ENCODE assay signal across 22 cellular contexts in the genomic region with DNA sequence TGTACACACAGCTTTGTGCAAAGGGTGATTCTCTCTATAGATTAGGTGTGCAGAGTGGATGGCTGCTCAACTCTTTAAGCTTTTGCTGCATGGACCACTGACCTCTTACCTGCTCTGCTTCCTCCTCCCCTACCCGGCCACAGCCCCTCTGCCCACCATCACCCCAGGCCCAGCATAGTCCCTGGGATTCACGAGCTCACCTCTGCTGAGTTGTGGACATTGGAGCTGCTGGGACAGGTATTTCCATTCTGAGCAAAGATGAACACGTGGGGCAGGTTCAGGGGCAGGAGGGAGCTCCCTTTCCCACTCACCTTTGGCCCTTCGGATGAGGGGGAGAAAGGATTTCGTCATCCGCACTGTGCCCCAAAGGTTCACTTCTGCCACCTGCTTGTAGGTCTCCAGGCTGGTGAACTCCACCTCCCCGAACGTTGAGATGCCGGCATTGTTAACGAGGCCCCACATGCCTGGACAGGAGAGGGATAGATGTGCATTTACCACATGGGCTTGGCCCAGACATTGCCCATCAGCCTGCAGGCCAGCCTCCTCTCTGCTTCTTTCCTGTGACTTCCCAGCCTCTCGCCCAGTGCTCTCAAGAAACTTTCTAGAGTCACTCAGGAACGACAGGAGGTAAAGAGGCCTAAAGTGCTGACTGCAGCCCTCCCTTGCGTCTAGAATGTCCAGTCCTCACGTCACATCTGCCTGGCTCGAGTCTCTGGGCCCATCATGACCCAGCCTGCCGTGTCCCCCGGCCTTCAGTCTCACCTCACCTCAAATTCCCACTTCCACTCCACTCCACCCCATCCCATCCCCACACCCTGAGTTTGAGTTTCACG. TPM values are rescaled to one million over a fixed set of nuclear protein-coding genes. Genes with fewer than 3 reads are reported as not detected.
A peak's percentile ranks its signal among the peaks of the same experiment; 100 is the strongest.
DNase-seq lines count a peak whose midpoint lies in the region; TF ChIP-seq lines count a peak whose summit lies in the region.
"Had no signal": no experiment of that assay in that cellular context is flagged by ENCODE, and none has a peak within 500 bp of the region (broad histone marks: within the 10 kb centered on the region; RNA-seq: fewer than 3 reads in every experiment).

No MANE protein-coding gene starts in this region.

- no peak overlapping the region for H3K4me3 ChIP-seq in esophagus (ENCODE audit: low read depth in 1 of 2, low read length in 2 of 2)
- no peak overlapping the region for H3K4me3 ChIP-seq in smooth muscle cell
- H3K4me3 ChIP-seq: colonic mucosa, lung, PC-9, psoas muscle had no signal

- H3K9ac ChIP-seq in smooth muscle cell (ENCODE audit: low read depth), result no peak overlapping the region

- intact Hi-C loops in activated CD4-positive, alpha-beta memory T cell treated with anti-CD3 and anti-CD28 coated beads for 36 hours (cut with micrococcal nuclease), result no loop called here

- H3K27ac ChIP-seq in RWPE1 (peak overlapping the region; percentile 87), esophagus (ENCODE audit: low read depth in 2 of 2, low read length in 1 of 2) (peak overlapping the region; percentile 53 to 73), smooth muscle cell (ENCODE audit: low read depth) (peak overlapping the region; percentile 38)
- H3K27ac ChIP-seq: C4-2B, colonic mucosa, HL-60, PC-9, psoas muscle had no signal

- no peak overlapping the region for H3K4me2 ChIP-seq in smooth muscle cell
- H3K4me2 ChIP-seq: PC-9 had no signal

- no peaks in the 10 kb centered on the region for H4K20me1 ChIP-seq in smooth muscle cell (ENCODE audit: low read depth)

- POLR2A ChIA-PET in activated CD4-positive, alpha-beta memory T cell treated with anti-CD3 and anti-CD28 coated beads for 36 hours (lab: Charles Lee), result no interaction called here
- POLR2A ChIA-PET in activated CD4-positive, alpha-beta memory T cell treated with anti-CD3 and anti-CD28 coated beads, Interleukin-2, amount 10 ng/mL, durations not matched to agents 7 days and 5 days (lab: Charles Lee), result interaction anchor here (1.4 kb wide), 1 partner anchor 11 kb away, joined by 5 read pairs; no protein-coding TSS in a partner anchor
- POLR2A ChIA-PET in RWPE1 (lab: Yijun Ruan, JAX; ENCODE audit: low non-redundant PET), result interaction anchor here (0.8 kb wide), 1 partner anchor 29 kb away, joined by 3 read pairs; no protein-coding TSS in a partner anchor

- H3K4me1 Mint-ChIP-seq in activated CD4-positive, alpha-beta memory T cell treated with anti-CD3 and anti-CD28 coated beads for 36 hours (ENCODE audit: low read depth), result peaks cover 15% of the 10 kb centered on the region
- peaks cover 15% of the 10 kb centered on the region for H3K4me1 Mint-ChIP-seq in activated CD4-positive, alpha-beta memory T cell treated with anti-CD3 and anti-CD28 coated beads, Interleukin-2, amount 10 ng/mL, durations not matched to agents 7 days and 5 days
- peaks cover 29% of the 10 kb centered on the region for H3K4me1 Mint-ChIP-seq in osteocyte (ENCODE audit: unreplicated experiment)

- DNase-seq in activated CD4-positive, alpha-beta memory T cell treated with anti-CD3 and anti-CD28 coated beads for 36 hours, result no peak
- DNase-seq in activated CD4-positive, alpha-beta memory T cell treated with anti-CD3 and anti-CD28 coated beads, Interleukin-2, amount 10 ng/mL, durations not matched to agents 7 days and 5 days, result no peak
- no peak for DNase-seq in RWPE1 (ENCODE audit: low spot score)
- no peak for DNase-seq in smooth muscle cell (lab: John Stamatoyannopoulos, UW; ENCODE audit: unreplicated experiment)
- DNase-seq in osteocyte (ENCODE audit: extremely low spot score, unreplicated experiment), result no peak
- DNase-seq in GM20000 (ENCODE audit: low spot score), result no peak
- DNase-seq in stimulated activated naive CD4-positive, alpha-beta T cell treated with Interleukin-2 at 50 U/mL for 16 hours (lab: John Stamatoyannopoulos, UW), result no peak
- DNase-seq: activated CD4-positive, alpha-beta T cell treated with anti-CD3 and anti-CD28 coated beads, Interleukin-2, amount 50 U/mL, for 48 hours; activated effector memory CD4-positive, alpha-beta T cell treated with Interleukin-2 at 50 U/mL for 16 hours; colonic mucosa; GOT3; KG1; natural killer cell; NCI-H1092; PC-9; psoas muscle; stimulated activated naive CD4-positive, alpha-beta T cell had no signal

- H3K36me3 Mint-ChIP-seq in activated CD4-positive, alpha-beta memory T cell treated with anti-CD3 and anti-CD28 coated beads for 36 hours, result peaks cover 42% of the 10 kb centered on the region
- peaks cover 51% of the 10 kb centered on the region for H3K36me3 Mint-ChIP-seq in activated CD4-positive, alpha-beta memory T cell treated with anti-CD3 and anti-CD28 coated beads, Interleukin-2, amount 10 ng/mL, durations not matched to agents 7 days and 5 days (ENCODE audit: low read depth)
- H3K36me3 Mint-ChIP-seq in osteocyte (ENCODE audit: unreplicated experiment), result no peaks in the 10 kb centered on the region
- H3K36me3 Mint-ChIP-seq: natural killer cell had no signal

- no peaks in the 10 kb centered on the region for H3K27me3 ChIP-seq in esophagus (ENCODE audit: control insufficient read depth in 1 of 2, insufficient read depth in 2 of 2, low read length in 2 of 2)
- no peaks in the 10 kb centered on the region for H3K27me3 ChIP-seq in smooth muscle cell (ENCODE audit: low read depth)
- H3K27me3 ChIP-seq: colonic mucosa had no signal

- H3K4me1 ChIP-seq in esophagus (ENCODE audit: control insufficient read depth in 2 of 2, insufficient read depth in 2 of 2, low read length in 1 of 2) (peaks cover 0 to 32% of the 10 kb centered on the region in 2 donors), smooth muscle cell (ENCODE audit: low read depth) (no peaks in the 10 kb centered on the region)
- H3K4me1 ChIP-seq: colonic mucosa, psoas muscle had no signal

- H3K9me3 ChIP-seq in esophagus (ENCODE audit: control insufficient read depth in 2 of 2, insufficient read depth in 1 of 2, low read depth in 1 of 2, low read length in 1 of 2) (no peaks in the 10 kb centered on the region), smooth muscle cell (replicated peaks; ENCODE audit: low read depth) (no peaks in the 10 kb centered on the region)
- H3K9me3 ChIP-seq: colonic mucosa, psoas muscle had no signal

- CTCF ChIA-PET in activated CD4-positive, alpha-beta memory T cell treated with anti-CD3 and anti-CD28 coated beads for 36 hours (lab: Charles Lee), result interaction anchor here (1.0 to 1.4 kb wide), 2 partner anchors 12 to 288 kb away, joined by 3 read pairs; no protein-coding TSS in a partner anchor
- CTCF ChIA-PET in activated CD4-positive, alpha-beta memory T cell treated with anti-CD3 and anti-CD28 coated beads, Interleukin-2, amount 10 ng/mL, durations not matched to agents 7 days and 5 days (lab: Charles Lee), result interaction anchor here (1.8 kb wide), 1 partner anchor 258 kb away, joined by 5 read pairs; no protein-coding TSS in a partner anchor
- CTCF ChIA-PET in RWPE1 (lab: Yijun Ruan, JAX), result interaction anchor here (0.6 to 1.5 kb wide), 6 partner anchors 12 to 277 kb away, joined by 3 to 4 read pairs (median 4); a partner anchor contains a TSS

- no peaks in the 10 kb centered on the region for H3K27me3 Mint-ChIP-seq in activated CD4-positive, alpha-beta memory T cell treated with anti-CD3 and anti-CD28 coated beads for 36 hours
- H3K27me3 Mint-ChIP-seq in activated CD4-positive, alpha-beta memory T cell treated with anti-CD3 and anti-CD28 coated beads, Interleukin-2, amount 10 ng/mL, durations not matched to agents 7 days and 5 days, result no peaks in the 10 kb centered on the region
- H3K27me3 Mint-ChIP-seq in osteocyte (ENCODE audit: unreplicated experiment), result no peaks in the 10 kb centered on the region

- peaks cover 0 to 19% of the 10 kb centered on the region in 2 donors for H3K36me3 ChIP-seq in esophagus (ENCODE audit: control insufficient read depth in 2 of 2, insufficient read depth in 2 of 2, low read length in 1 of 2)
- H3K36me3 ChIP-seq in smooth muscle cell (ENCODE audit: low read depth), result no peaks in the 10 kb centered on the region
- H3K36me3 ChIP-seq: colonic mucosa had no signal

- 58 to 72% methylated on average over 18 of the region's 18 CpGs for WGBS in esophagus, 2 donors
- WGBS in smooth muscle cell (ENCODE audit: low lambda C conversion rate), result 93% methylated on average over 18 of the region's 18 CpGs

- no peaks in the 10 kb centered on the region for H3K9me3 Mint-ChIP-seq in activated CD4-positive, alpha-beta memory T cell treated with anti-CD3 and anti-CD28 coated beads for 36 hours
- peaks cover 3% of the 10 kb centered on the region for H3K9me3 Mint-ChIP-seq in activated CD4-positive, alpha-beta memory T cell treated with anti-CD3 and anti-CD28 coated beads, Interleukin-2, amount 10 ng/mL, durations not matched to agents 7 days and 5 days
- H3K9me3 Mint-ChIP-seq in osteocyte (ENCODE audit: unreplicated experiment), result no peaks in the 10 kb centered on the region
- H3K9me3 Mint-ChIP-seq: natural killer cell had no signal

- H3F3A ChIP-seq in smooth muscle cell (ENCODE audit: low read depth), result no peaks in the 10 kb centered on the region

- H3K4me3 Mint-ChIP-seq in activated CD4-positive, alpha-beta memory T cell treated with anti-CD3 and anti-CD28 coated beads for 36 hours, result no peak overlapping the region
- no peak overlapping the region for H3K4me3 Mint-ChIP-seq in activated CD4-positive, alpha-beta memory T cell treated with anti-CD3 and anti-CD28 coated beads, Interleukin-2, amount 10 ng/mL, durations not matched to agents 7 days and 5 days
- H3K4me3 Mint-ChIP-seq in osteocyte (ENCODE audit: unreplicated experiment), result no peak overlapping the region
- H3K4me3 Mint-ChIP-seq: natural killer cell had no signal

- no peaks in the 10 kb centered on the region for H3K79me2 ChIP-seq in smooth muscle cell (ENCODE audit: low read depth)

- TF ChIP-seq CTCF in RWPE1 (conservative IDR thresholded peaks at IDR 0.05; ENCODE audit: low read depth), result no peak
- no peak for TF ChIP-seq CTCF in smooth muscle cell (IDR thresholded peaks at IDR 0.05; ENCODE audit: borderline replicate concordance, insufficient read depth, poor library complexity, severe bottlenecking)
- no peak for TF ChIP-seq CTCF in osteocyte (IDR thresholded peaks at IDR 0.05)
- TF ChIP-seq CTCF in GM20000 (IDR thresholded peaks at IDR 0.05; ENCODE audit: extremely low read depth, missing control alignments), result no peak

- peak overlapping the region; percentile 26 for H3K27ac Mint-ChIP-seq in activated CD4-positive, alpha-beta memory T cell treated with anti-CD3 and anti-CD28 coated beads for 36 hours
- no peak overlapping the region for H3K27ac Mint-ChIP-seq in activated CD4-positive, alpha-beta memory T cell treated with anti-CD3 and anti-CD28 coated beads, Interleukin-2, amount 10 ng/mL, durations not matched to agents 7 days and 5 days
- H3K27ac Mint-ChIP-seq in osteocyte (ENCODE audit: unreplicated experiment), result no peak overlapping the region

- no peak overlapping the region for H2AFZ ChIP-seq in smooth muscle cell (ENCODE audit: low read depth)
- H2AFZ ChIP-seq: PC-9 had no signal

RNA-seq across cellular contexts. Expression of a gene that starts 41.6 kb away (rescaled TPM):
- 10 to 100 TPM; 86.6 to 90.5 TPM for total RNA-seq in activated CD4-positive, alpha-beta memory T cell treated with anti-CD3 and anti-CD28 coated beads for 36 hours
- total RNA-seq in activated CD4-positive, alpha-beta memory T cell treated with anti-CD3 and anti-CD28 coated beads, Interleukin-2, amount 10 ng/mL, durations not matched to agents 7 days and 5 days, result 10 to 100 TPM; 54.2 to 55.8 TPM
- polyA plus RNA-seq in esophagus, result 10 to 100 TPM; 49.5 to 59.9 TPM
- total RNA-seq in smooth muscle cell, result 5.6 and 7.2 TPM in 2 replicates
- polyA plus RNA-seq in smooth muscle cell, result 4.0 and 7.5 TPM in 2 replicates
- 9.8 and 12.1 TPM in 2 replicates for total RNA-seq in osteocyte
- total RNA-seq: A172 had no signal
